18 cellular contexts compared by ENCODE assay signal in the genomic region with DNA sequence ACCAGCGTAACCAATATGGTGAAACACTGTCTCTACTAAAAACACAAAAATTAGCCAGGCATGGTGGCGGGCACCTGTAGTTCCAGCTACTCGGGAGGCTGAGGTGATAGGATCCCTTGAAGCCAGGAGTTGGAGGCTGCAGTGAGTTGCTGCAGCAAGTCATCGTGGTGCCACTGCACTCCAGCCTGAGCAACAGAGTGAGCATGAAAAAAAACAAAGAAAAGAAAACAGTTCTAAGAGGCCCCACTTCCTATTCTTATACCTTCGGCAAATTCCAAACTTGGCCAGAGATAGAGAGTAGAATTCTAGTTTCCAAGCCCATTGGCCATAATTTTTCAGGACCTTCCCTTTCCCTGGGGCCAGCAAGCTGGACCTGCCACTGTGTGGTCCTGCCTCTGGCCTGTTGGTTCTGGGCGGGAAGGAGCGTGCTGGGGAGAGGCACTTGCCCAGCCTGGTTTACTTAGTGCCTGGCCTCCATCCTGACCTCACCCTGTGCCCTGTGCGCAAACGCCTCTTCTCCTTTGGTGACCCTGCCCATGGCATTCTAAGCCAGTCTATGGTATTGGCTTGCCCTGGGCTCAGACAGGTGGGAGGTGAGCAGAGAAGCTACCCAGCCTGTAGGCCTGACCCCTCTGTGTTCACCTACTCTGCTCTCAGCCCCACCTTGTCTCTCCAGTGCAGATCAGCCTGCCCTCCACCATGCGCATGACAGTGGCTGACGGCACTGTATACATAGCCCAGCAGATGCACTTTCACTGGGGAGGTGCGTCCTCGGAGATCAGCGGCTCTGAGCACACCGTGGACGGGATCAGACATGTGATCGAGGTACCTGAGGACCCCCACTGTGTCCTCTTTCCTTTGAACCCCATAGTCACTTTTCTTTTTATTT. TPM values are rescaled to one million over a fixed set of nuclear protein-coding genes. Genes with fewer than 3 reads are reported as not detected.
A peak's percentile ranks its signal among the peaks of the same experiment; 100 is the strongest.
DNase-seq lines count a peak whose midpoint lies in the region; ATAC-seq and TF ChIP-seq lines count a peak whose summit lies in the region.
"Had no signal": no experiment of that assay in that cellular context is flagged by ENCODE, and none has a peak within 500 bp of the region (broad histone marks: within the 10 kb centered on the region; RNA-seq: fewer than 3 reads in every experiment).

No MANE protein-coding gene starts in this region.

- WGBS in upper lobe of left lung, 2 donors, result 85 to 92% methylated on average over 12 to 17 of the region's 17 CpGs

- POLR2A ChIA-PET in Panc1 (lab: Charles Lee), result no interaction called here

- H3K27me3 ChIP-seq in Panc1 (ENCODE audit: control insufficient read depth, insufficient read depth, low read length) (no peaks in the 10 kb centered on the region), upper lobe of left lung (no peaks in the 10 kb centered on the region), foreskin keratinocyte (peaks cover 12% of the 10 kb centered on the region)

- peaks cover 72% of the 10 kb centered on the region for H3K36me3 Mint-ChIP-seq in activated naive CD4-positive, alpha-beta T cell treated with anti-CD3 and anti-CD28 coated beads, Interleukin-2, amount 10 ng/mL, durations not matched to agents 7 days and 5 days

- H3K27ac ChIP-seq in Panc1 (ENCODE audit: low read length) (no peak overlapping the region), upper lobe of left lung (no peak overlapping the region), foreskin keratinocyte (no peak overlapping the region)

- no peak overlapping the region for H3K4me3 ChIP-seq in Panc1 (ENCODE audit: low read depth in 2 of 2, low read length in 2 of 2)
- no peak overlapping the region for H3K4me3 ChIP-seq in upper lobe of left lung

- TF ChIP-seq POLR2A in upper lobe of left lung (IDR thresholded peaks at IDR 0.05), result no peak

- TF ChIP-seq CTCF in Panc1 (IDR thresholded peaks at IDR 0.05), result no peak
- TF ChIP-seq CTCF in upper lobe of left lung (IDR thresholded peaks at IDR 0.05), result no peak
- TF ChIP-seq CTCF in foreskin keratinocyte (conservative IDR thresholded peaks at IDR 0.05), result no peak

- DNase-seq in activated naive CD4-positive, alpha-beta T cell treated with anti-CD3 and anti-CD28 coated beads, Interleukin-2, amount 10 ng/mL, durations not matched to agents 7 days and 5 days, result no peak
- DNase-seq in activated naive CD4-positive, alpha-beta T cell treated with anti-CD3 and anti-CD28 coated beads, Interleukin-2, amount 50 U/mL, for 16 hours, result no peak
- no peak for DNase-seq in Panc1 (ENCODE audit: low read depth, low spot score)
- DNase-seq in upper lobe of left lung, result no peak
- DNase-seq in foreskin keratinocyte, result no peak
- DNase-seq: ACHN; CD4-positive, CD25-positive, alpha-beta regulatory T cell; DMS79 treated with DMSO at 0.1 percent for 48 hours; Karpas-422; MV-4-11; NCI-H1436; NCI-H2029 treated with DMSO at 0.1 percent for 48 hours; NCI-H510A; NCI-H82; SHP77 had no signal

- H3K4me1 Mint-ChIP-seq in activated naive CD4-positive, alpha-beta T cell treated with anti-CD3 and anti-CD28 coated beads, Interleukin-2, amount 10 ng/mL, durations not matched to agents 7 days and 5 days, result peaks cover 71% of the 10 kb centered on the region

- in situ Hi-C loops in Panc1 (cut with HindIII; ENCODE audit: low pct_unique_long_range_greater_than_20kb, low sequenced_read_pairs), result no loop called here

- H3K4me1 ChIP-seq in Panc1 (ENCODE audit: control insufficient read depth, insufficient read depth, low read length), result no peaks in the 10 kb centered on the region
- H3K4me1 ChIP-seq in upper lobe of left lung, result no peaks in the 10 kb centered on the region
- H3K4me1 ChIP-seq in foreskin keratinocyte, result no peaks in the 10 kb centered on the region

- no peaks in the 10 kb centered on the region for H3K27me3 Mint-ChIP-seq in activated naive CD4-positive, alpha-beta T cell treated with anti-CD3 and anti-CD28 coated beads, Interleukin-2, amount 10 ng/mL, durations not matched to agents 7 days and 5 days
- H3K27me3 Mint-ChIP-seq: CD4-positive, CD25-positive, alpha-beta regulatory T cell had no signal

- intact Hi-C loops in Panc1 (cut with micrococcal nuclease; ENCODE audit: unreplicated experiment), result no loop called here

- no peaks in the 10 kb centered on the region; the same call in 1 of the 2 replicates for H3K9me3 ChIP-seq in Panc1 (ENCODE audit: control insufficient read depth, insufficient read depth, low read depth, low read length)
- H3K9me3 ChIP-seq in upper lobe of left lung, result no peaks in the 10 kb centered on the region

- H3K36me3 ChIP-seq in Panc1 (ENCODE audit: control insufficient read depth, insufficient read depth, low read length) (no peaks in the 10 kb centered on the region), upper lobe of left lung (no peaks in the 10 kb centered on the region)

- TF ChIP-seq EP300 in upper lobe of left lung (IDR thresholded peaks at IDR 0.05), result no peak

- H3K9me3 Mint-ChIP-seq in activated naive CD4-positive, alpha-beta T cell treated with anti-CD3 and anti-CD28 coated beads, Interleukin-2, amount 10 ng/mL, durations not matched to agents 7 days and 5 days, result peaks cover 16% of the 10 kb centered on the region

- no TSS peak for BruUV-seq in Panc1 (replicated peaks; lab: Mats Ljungman, UMichigan)

- ATAC-seq in Panc1 (peak; percentile 56), esophagus mucosa (peak; percentile 28), upper lobe of left lung (ENCODE audit: low FRiP score in 2 of 2) (peak; percentile 17 to 40), foreskin keratinocyte (no peak), HG02938 (IDR thresholded peaks at IDR 0.05; ENCODE audit: unreplicated experiment) (no peak)

- H3K4me3 Mint-ChIP-seq in activated naive CD4-positive, alpha-beta T cell treated with anti-CD3 and anti-CD28 coated beads, Interleukin-2, amount 10 ng/mL, durations not matched to agents 7 days and 5 days, result no peak overlapping the region
- H3K4me3 Mint-ChIP-seq: CD4-positive, CD25-positive, alpha-beta regulatory T cell had no signal

- peak overlapping the region; percentile 65 for H3K27ac Mint-ChIP-seq in activated naive CD4-positive, alpha-beta T cell treated with anti-CD3 and anti-CD28 coated beads, Interleukin-2, amount 10 ng/mL, durations not matched to agents 7 days and 5 days

- CTCF ChIA-PET in activated naive CD4-positive, alpha-beta T cell treated with anti-CD3 and anti-CD28 coated beads, Interleukin-2, amount 10 ng/mL, durations not matched to agents 7 days and 5 days (lab: Charles Lee), result interaction anchor here (1.8 kb wide), 1 partner anchor 10 kb away, joined by 4 read pairs; no protein-coding TSS in a partner anchor
- CTCF ChIA-PET in Panc1 (lab: Charles Lee), result no interaction called here

RNA-seq across cellular contexts. Expression of a gene that starts 11.0 kb away (rescaled TPM):
- total RNA-seq in Panc1 (2021; ENCODE audit: unreplicated experiment) (not detected), esophagus mucosa (not detected), upper lobe of left lung (not detected), foreskin keratinocyte (not detected in 2 replicates)
- 0.15 TPM for polyA plus RNA-seq in Panc1 (2012; ENCODE audit: insufficient read length)
- polyA plus RNA-seq in foreskin keratinocyte, result not detected in 2 replicates
- total RNA-seq: CD4-positive, CD25-positive, alpha-beta regulatory T cell; H4 had no signal

Comparison
In these comparisons a context has a peak if more than half of its experiments do, and no peak if none do; other contexts are left out.
1. ATAC-seq: peak in Panc1 (single experiment), esophagus mucosa (single experiment) and upper lobe of left lung (2 of 2); none in foreskin keratinocyte (single experiment) and HG02938 (single experiment).